ENCODE assay signal across 16 cellular contexts in genomic region chr9:21605489-21605931, GRCh38.
DNase-seq lines count a peak whose midpoint lies in the region; ATAC-seq, FAIRE-seq and TF ChIP-seq lines count a peak whose summit lies in the region.
"Had no signal": no experiment of that assay in that cellular context is flagged by ENCODE, and none has a peak within 500 bp of the region (broad histone marks: within the 10 kb centered on the region; RNA-seq: fewer than 3 reads in every experiment).

No MANE protein-coding gene starts in this region.

- no peak for FAIRE-seq in GM19239 (lab: Jason Lieb, UNC)
- FAIRE-seq: GM12892, kidney had no signal

- intact Hi-C loops in activated T-helper 1 cell treated with anti-CD3 and anti-CD28 coated beads, Interleukin-12 subunit alpha, Interleukin-12 subunit beta, Interleukin-2, Interleukin-4 antibody, amounts not matched to agents 30 ng/mL and 10 ng/mL and 1 ng/mL, durations not matched to agents 14 hours and 24 hours and 36 hours (cut with micrococcal nuclease): no loop called here
- intact Hi-C loops in natural killer cell (cut with micrococcal nuclease): no loop called here

- no peak for ATAC-seq in natural killer cell
- ATAC-seq: effector memory CD8-positive, alpha-beta T cell had no signal

- TF ChIP-seq CTCF in natural killer cell (IDR thresholded peaks at IDR 0.05): no peak

- no peaks in the 10 kb centered on the region for H3K36me3 Mint-ChIP-seq in activated T-helper 1 cell treated with anti-CD3 and anti-CD28 coated beads, Interleukin-12 subunit alpha, Interleukin-12 subunit beta, Interleukin-2, Interleukin-4 antibody, amounts not matched to agents 30 ng/mL and 10 ng/mL and 1 ng/mL, durations not matched to agents 14 hours and 24 hours and 36 hours (ENCODE audit: low read depth)
- H3K36me3 Mint-ChIP-seq in natural killer cell: no peaks in the 10 kb centered on the region
- H3K36me3 Mint-ChIP-seq: CD4-positive, CD25-positive, alpha-beta regulatory T cell had no signal

- no peak overlapping the region for H3K4me3 Mint-ChIP-seq in activated T-helper 1 cell treated with anti-CD3 and anti-CD28 coated beads, Interleukin-12 subunit alpha, Interleukin-12 subunit beta, Interleukin-2, Interleukin-4 antibody, amounts not matched to agents 30 ng/mL and 10 ng/mL and 1 ng/mL, durations not matched to agents 14 hours and 24 hours and 36 hours
- H3K4me3 Mint-ChIP-seq in natural killer cell: no peak overlapping the region
- H3K4me3 Mint-ChIP-seq: activated naive CD4-positive, alpha-beta T cell treated with anti-CD3 and anti-CD28 coated beads for 36 hours; CD4-positive, CD25-positive, alpha-beta regulatory T cell; effector memory CD8-positive, alpha-beta T cell had no signal

- DNase-seq in EL (peak; percentile 75), MV-4-11 (lab: John Stamatoyannopoulos, UW) (peak; percentile 38), fibroblast of gingiva (ENCODE audit: low read depth) (peak; percentile 88), renal cortical epithelial cell (ENCODE audit: low read depth) (peak; percentile 81), GM19239 (ENCODE audit: insufficient read length, low spot score) (no peak), natural killer cell (no peak)
- DNase-seq in activated CD4-positive, alpha-beta T cell treated with anti-CD3 and anti-CD28 coated beads for 1 hour: no peak
- no peak for DNase-seq in activated T-helper 1 cell treated with anti-CD3 and anti-CD28 coated beads, Interleukin-12 subunit alpha, Interleukin-12 subunit beta, Interleukin-2, Interleukin-4 antibody, amounts not matched to agents 30 ng/mL and 10 ng/mL and 1 ng/mL, durations not matched to agents 14 hours and 24 hours and 36 hours (ENCODE audit: low spot score)
- DNase-seq: activated naive CD4-positive, alpha-beta T cell treated with anti-CD3 and anti-CD28 coated beads for 36 hours; CD4-positive, CD25-positive, alpha-beta regulatory T cell; effector memory CD8-positive, alpha-beta T cell; glutamatergic neuron; kidney; NCI-H1092; SW 1271 had no signal

- no peaks in the 10 kb centered on the region for H3K9me3 Mint-ChIP-seq in activated T-helper 1 cell treated with anti-CD3 and anti-CD28 coated beads, Interleukin-12 subunit alpha, Interleukin-12 subunit beta, Interleukin-2, Interleukin-4 antibody, amounts not matched to agents 30 ng/mL and 10 ng/mL and 1 ng/mL, durations not matched to agents 14 hours and 24 hours and 36 hours
- H3K9me3 Mint-ChIP-seq in natural killer cell: no peaks in the 10 kb centered on the region
- H3K9me3 Mint-ChIP-seq: activated naive CD4-positive, alpha-beta T cell treated with anti-CD3 and anti-CD28 coated beads for 36 hours had no signal

- H3K27me3 Mint-ChIP-seq in activated T-helper 1 cell treated with anti-CD3 and anti-CD28 coated beads, Interleukin-12 subunit alpha, Interleukin-12 subunit beta, Interleukin-2, Interleukin-4 antibody, amounts not matched to agents 30 ng/mL and 10 ng/mL and 1 ng/mL, durations not matched to agents 14 hours and 24 hours and 36 hours (ENCODE audit: insufficient read depth): peaks cover 16% of the 10 kb centered on the region
- H3K27me3 Mint-ChIP-seq in natural killer cell (ENCODE audit: low read depth in 2 of 2): peaks cover 23 to 60% of the 10 kb centered on the region in 2 donors
- H3K27me3 Mint-ChIP-seq: CD4-positive, CD25-positive, alpha-beta regulatory T cell had no signal

- no peak overlapping the region for H3K27ac Mint-ChIP-seq in activated T-helper 1 cell treated with anti-CD3 and anti-CD28 coated beads, Interleukin-12 subunit alpha, Interleukin-12 subunit beta, Interleukin-2, Interleukin-4 antibody, amounts not matched to agents 30 ng/mL and 10 ng/mL and 1 ng/mL, durations not matched to agents 14 hours and 24 hours and 36 hours
- no peak overlapping the region for H3K27ac Mint-ChIP-seq in natural killer cell
- H3K27ac Mint-ChIP-seq: activated naive CD4-positive, alpha-beta T cell treated with anti-CD3 and anti-CD28 coated beads for 36 hours; CD4-positive, CD25-positive, alpha-beta regulatory T cell; effector memory CD8-positive, alpha-beta T cell had no signal

- H3K4me1 Mint-ChIP-seq in activated T-helper 1 cell treated with anti-CD3 and anti-CD28 coated beads, Interleukin-12 subunit alpha, Interleukin-12 subunit beta, Interleukin-2, Interleukin-4 antibody, amounts not matched to agents 30 ng/mL and 10 ng/mL and 1 ng/mL, durations not matched to agents 14 hours and 24 hours and 36 hours (ENCODE audit: low read depth): no peaks in the 10 kb centered on the region
- H3K4me1 Mint-ChIP-seq in natural killer cell: no peaks in the 10 kb centered on the region
- H3K4me1 Mint-ChIP-seq: CD4-positive, CD25-positive, alpha-beta regulatory T cell had no signal

Comparison
In these comparisons a context has a peak if more than half of its experiments do, and no peak if none do; other contexts are left out.
1. DNase-seq: peak in EL (single experiment), MV-4-11 (single experiment), fibroblast of gingiva (single experiment) and renal cortical epithelial cell (single experiment); none in activated CD4-positive, alpha-beta T cell treated with anti-CD3 and anti-CD28 coated beads for 1 hour (single experiment), GM19239 (single experiment), activated T-helper 1 cell treated with anti-CD3 and anti-CD28 coated beads, Interleukin-12 subunit alpha, Interleukin-12 subunit beta, Interleukin-2, Interleukin-4 antibody, amounts not matched to agents 30 ng/mL and 10 ng/mL and 1 ng/mL, durations not matched to agents 14 hours and 24 hours and 36 hours (single experiment) and natural killer cell (single experiment).